In genomic region chr17:77300016-77300686, GRCh38 we compare ENCODE assay signal across 1 cellular context.
TF ChIP-seq lines count a peak whose summit lies in the region.

No MANE protein-coding gene starts in this region.

TF ChIP-seq in HepG2, 621 proteins besides CTCF, POLR2A, EP300 and RAD21 (continued from another document and continues in another):
- TF ChIP-seq ZNF512 (CRISPR knock-in tag; IDR thresholded peaks at IDR 0.05) (no peak), MAFG (CRISPR knock-in tag; IDR thresholded peaks at IDR 0.05) (no peak), XRCC5 (optimal IDR thresholded peaks at IDR 0.05; ENCODE audit: low read length) (no peak), ZNF772 (CRISPR knock-in tag; IDR thresholded peaks at IDR 0.05) (no peak), CCDC6 (CRISPR knock-in tag; IDR thresholded peaks at IDR 0.05) (no peak; the same call in 1 of the 2 replicates), MATR3 (CRISPR knock-in tag; IDR thresholded peaks at IDR 0.05) (no peak), ZNF572 (CRISPR knock-in tag; IDR thresholded peaks at IDR 0.05) (no peak), ZNF563 (CRISPR knock-in tag; IDR thresholded peaks at IDR 0.05) (no peak), CEBPB (IDR thresholded peaks at IDR 0.05; ENCODE audit: borderline replicate concordance, low read depth, low read length) (no peak), NFKB2 (CRISPR knock-in tag; IDR thresholded peaks at IDR 0.05; ENCODE audit: borderline replicate concordance) (no peak), FOSL1 (CRISPR knock-in tag; IDR thresholded peaks at IDR 0.05; ENCODE audit: borderline replicate concordance) (no peak), PAX8 (CRISPR knock-in tag; IDR thresholded peaks at IDR 0.05; ENCODE audit: borderline replicate concordance) (no peak), PATZ1 (CRISPR knock-in tag; IDR thresholded peaks at IDR 0.05) (peak; percentile 97), TCF7 (IDR thresholded peaks at IDR 0.05; ENCODE audit: low read depth) (peak; percentile 86), KAT2B (IDR thresholded peaks at IDR 0.05; ENCODE audit: borderline replicate concordance, low read depth, low read length) (no peak), PBX3 (CRISPR knock-in tag; IDR thresholded peaks at IDR 0.05; ENCODE audit: borderline replicate concordance) (no peak), YEATS4 (CRISPR knock-in tag; IDR thresholded peaks at IDR 0.05; ENCODE audit: borderline replicate concordance) (no peak; the same call in 1 of the 2 replicates), ZNF724P (CRISPR knock-in tag; IDR thresholded peaks at IDR 0.05; ENCODE audit: borderline replicate concordance) (no peak), GZF1 (CRISPR knock-in tag; IDR thresholded peaks at IDR 0.05) (no peak), ZNF607 (CRISPR knock-in tag; IDR thresholded peaks at IDR 0.05; ENCODE audit: borderline replicate concordance) (no peak), NCOR1 (IDR thresholded peaks at IDR 0.05; ENCODE audit: borderline replicate concordance, low read length) (no peak), ESRRA (CRISPR knock-in tag; IDR thresholded peaks at IDR 0.05; ENCODE audit: low read depth) (0 out of 2 replicates have a peak, but pooled peaks have one; percentile 21), ZBTB14 (CRISPR knock-in tag; IDR thresholded peaks at IDR 0.05) (no peak), ZNF180 (CRISPR knock-in tag; IDR thresholded peaks at IDR 0.05; ENCODE audit: borderline replicate concordance, low read depth) (no peak), ZBTB7B (CRISPR knock-in tag; IDR thresholded peaks at IDR 0.05) (peak; percentile 82; the same call in 1 of the 2 replicates), ELK4 (CRISPR knock-in tag; IDR thresholded peaks at IDR 0.05; ENCODE audit: borderline replicate concordance) (no peak), ZNF18 (CRISPR knock-in tag; IDR thresholded peaks at IDR 0.05; ENCODE audit: insufficient replicate concordance) (no peak), NFATC3 (CRISPR knock-in tag; IDR thresholded peaks at IDR 0.05) (no peak), ZNF225 (CRISPR knock-in tag; IDR thresholded peaks at IDR 0.05) (0 out of 2 replicates have a peak, but pooled peaks have one; percentile 19), ZNF792 (CRISPR knock-in tag; IDR thresholded peaks at IDR 0.05) (no peak), ZBTB25 (CRISPR knock-in tag; IDR thresholded peaks at IDR 0.05) (no peak), PRDM4 (CRISPR knock-in tag; IDR thresholded peaks at IDR 0.05; ENCODE audit: borderline replicate concordance) (no peak), ZNF282 (IDR thresholded peaks at IDR 0.05; ENCODE audit: partially characterized antibody) (no peak), MED13 (CRISPR knock-in tag; IDR thresholded peaks at IDR 0.05) (peak; percentile 79; the same call in 1 of the 2 replicates), HNF4A (CRISPR knock-in tag; IDR thresholded peaks at IDR 0.05) (peak; percentile 92), ARID2 (CRISPR knock-in tag; IDR thresholded peaks at IDR 0.05; ENCODE audit: borderline replicate concordance) (no peak), MTERF4 (CRISPR knock-in tag; IDR thresholded peaks at IDR 0.05) (no peak), ASH2L (IDR thresholded peaks at IDR 0.05; ENCODE audit: insufficient read length, low read depth, low read length) (no peak), SRSF1 (optimal IDR thresholded peaks at IDR 0.05; ENCODE audit: low read depth, low read length) (no peak), ZNF251 (CRISPR knock-in tag; IDR thresholded peaks at IDR 0.05) (no peak), PHF8 (CRISPR knock-in tag; IDR thresholded peaks at IDR 0.05) (peak; percentile 24; the same call in 1 of the 2 replicates), ZNF644 (CRISPR knock-in tag; IDR thresholded peaks at IDR 0.05; ENCODE audit: low read depth) (no peak), ZNF121 (CRISPR knock-in tag; IDR thresholded peaks at IDR 0.05) (no peak), CENPT (CRISPR knock-in tag; IDR thresholded peaks at IDR 0.05; ENCODE audit: low read depth) (no peak), HOXA3 (CRISPR knock-in tag; IDR thresholded peaks at IDR 0.05) (peak; percentile 72; the same call in 1 of the 2 replicates), HOXD1 (CRISPR knock-in tag; IDR thresholded peaks at IDR 0.05) (no peak), ARNT2 (CRISPR knock-in tag; IDR thresholded peaks at IDR 0.05; ENCODE audit: low read depth) (no peak), ZNF672 (CRISPR knock-in tag; IDR thresholded peaks at IDR 0.05) (no peak), TMF1 (CRISPR knock-in tag; IDR thresholded peaks at IDR 0.05; ENCODE audit: low read depth) (no peak), TBP (CRISPR knock-in tag; IDR thresholded peaks at IDR 0.05) (no peak), ZNF276 (CRISPR knock-in tag; IDR thresholded peaks at IDR 0.05; ENCODE audit: low read depth) (no peak), HNF4G (IDR thresholded peaks at IDR 0.05; ENCODE audit: borderline replicate concordance, low read depth, low read length) (peak; percentile 88), HNF4G (CRISPR knock-in tag; IDR thresholded peaks at IDR 0.05; ENCODE audit: borderline replicate concordance, low read depth) (no peak), ZNF883 (CRISPR knock-in tag; IDR thresholded peaks at IDR 0.05; ENCODE audit: not compliant biosample characterization) (no peak)
